Comparison of ENCODE assay signal across 8 cellular contexts in genomic region chr1:87329756-87330200, GRCh38. TPM values are rescaled to one million over a fixed set of nuclear protein-coding genes. Genes with fewer than 3 reads are reported as not detected.
DNase-seq lines count a peak whose midpoint lies in the region; ATAC-seq, FAIRE-seq and TF ChIP-seq lines count a peak whose summit lies in the region.

No MANE protein-coding gene starts in this region.

- TF ChIP-seq EP300 in A549 (IDR thresholded peaks at IDR 0.05) (no peak), esophagus muscularis mucosa (IDR thresholded peaks at IDR 0.05) (no peak)

- H3K27me3 ChIP-seq in esophagus muscularis mucosa (no peaks in the 10 kb centered on the region), osteoblast (ENCODE audit: insufficient read depth, low read length) (no peaks in the 10 kb centered on the region)

- in situ Hi-C loops in GM13977 (cut with MboI; ENCODE audit: low pct_unique_long_range_greater_than_20kb, low sequenced_read_pairs, unreplicated experiment) = loop anchor here (25.0 kb wide), 2 partner anchors 108 to 633 kb away; no protein-coding TSS in a partner anchor

- TF ChIP-seq CTCF in A549 (IDR thresholded peaks at IDR 0.05) (no peak), GM13977 (IDR thresholded peaks at IDR 0.05; ENCODE audit: extremely low read depth, insufficient read depth, missing control alignments) (no peak), esophagus muscularis mucosa (IDR thresholded peaks at IDR 0.05) (no peak), osteoblast (IDR thresholded peaks at IDR 0.05; ENCODE audit: extremely low read depth, low read depth, low read length) (no peak)

- WGBS in A549 (ENCODE audit: missing lambda C conversion rate) = 4% methylated on average over 5 of the region's 5 CpGs
- WGBS in esophagus muscularis mucosa = 0% methylated on average over 5 of the region's 5 CpGs

- no peak for TF ChIP-seq POLR2A in A549 (IDR thresholded peaks at IDR 0.05; ENCODE audit: low read length)
- no peak for TF ChIP-seq POLR2A in esophagus muscularis mucosa (IDR thresholded peaks at IDR 0.05; ENCODE audit: low read depth)

- H3K4me1 ChIP-seq in A549 = peaks cover 23% of the 10 kb centered on the region; the same call in 2 of the 3 replicates
- H3K4me1 ChIP-seq in esophagus muscularis mucosa = peaks cover 35 to 46% (median 39%) of the 10 kb centered on the region in 4 donors
- H3K4me1 ChIP-seq in osteoblast (ENCODE audit: insufficient read depth, low read length) = peaks cover 37% of the 10 kb centered on the region

- H3K4me3 ChIP-seq in A549 = peak overlapping the region; percentile 90
- H3K4me3 ChIP-seq in esophagus muscularis mucosa = peak overlapping the region; percentile 77 to 97 (median 88)
- peak overlapping the region; percentile 89 for H3K4me3 ChIP-seq in osteoblast (ENCODE audit: insufficient read depth, low read length)

- intact Hi-C loops in esophagus muscularis mucosa (cut with DNase I) = no loop called here

- H3K4me2 ChIP-seq in A549 = peak overlapping the region; percentile 95
- H3K4me2 ChIP-seq in osteoblast (ENCODE audit: insufficient read depth, low read length) = peak overlapping the region; percentile 97

- FAIRE-seq in A549 (lab: Jason Lieb, UNC) = no peak

- H3K27ac ChIP-seq in A549 = peak overlapping the region; percentile 97 to 98
- peak overlapping the region; percentile 89 to 98 (median 94) for H3K27ac ChIP-seq in esophagus muscularis mucosa (replicated peaks in 1 of 4)
- peak overlapping the region; percentile 62 for H3K27ac ChIP-seq in osteoblast (ENCODE audit: low read depth, low read length)

- H3K9me3 ChIP-seq in A549 (no peaks in the 10 kb centered on the region), esophagus muscularis mucosa (no peaks in the 10 kb centered on the region), osteoblast (ENCODE audit: low read depth, low read length) (no peaks in the 10 kb centered on the region)

- ATAC-seq in A549 = no peak

- no peak for DNase-seq in A549 (ENCODE audit: low read depth in 1 of 2, low spot score in 1 of 2)
- DNase-seq in GM13977 (ENCODE audit: low spot score) = peak; percentile 50
- DNase-seq in SW480 (ENCODE audit: low spot score) = peak; percentile 26
- no peak for DNase-seq in esophagus muscularis mucosa (ENCODE audit: extremely low spot score)
- peak; percentile 92 for DNase-seq in osteoblast (ENCODE audit: insufficient read length, low spot score, missing footprints)
- DNase-seq in mesenteric fat pad (ENCODE audit: low spot score) = no peak
- DNase-seq in HPDE6-E6E7 (ENCODE audit: extremely low spot score) = no peak
- no peak for DNase-seq in activated CD8-positive, alpha-beta memory T cell treated with anti-CD3 and anti-CD28 coated beads for 24 hours

- POLR2A ChIA-PET in A549 (lab: Yijun Ruan, JAX) = interaction anchor here (0.7 to 1.2 kb wide), 2 partner anchors 13 to 902 kb away, joined by 4 to 6 read pairs; no protein-coding TSS in a partner anchor

- peaks cover 54% of the 10 kb centered on the region for H3K79me2 ChIP-seq in osteoblast (ENCODE audit: insufficient read depth, low read length)

- CTCF ChIA-PET in A549 (lab: Yijun Ruan, JAX) = interaction anchor here (1.0 to 2.1 kb wide), 3 partner anchors 11 to 624 kb away, joined by 3 to 8 read pairs (median 4); no protein-coding TSS in a partner anchor

- TF ChIP-seq RAD21 in A549 (conservative IDR thresholded peaks at IDR 0.05 in 1 of 2, IDR thresholded peaks at IDR 0.05 in 1 of 2) = no peak

- H3K36me3 ChIP-seq in esophagus muscularis mucosa (no peaks in the 10 kb centered on the region), osteoblast (ENCODE audit: insufficient read depth, low read length) (no peaks in the 10 kb centered on the region)

- H4K20me1 ChIP-seq in osteoblast (ENCODE audit: insufficient read depth, low read length) = peaks cover 4% of the 10 kb centered on the region

- peak overlapping the region; percentile 8 for H2AFZ ChIP-seq in osteoblast (ENCODE audit: low read length)

TF ChIP-seq in A549, 52 proteins besides CTCF, POLR2A, EP300 and RAD21:
- TF ChIP-seq PBX3 (IDR thresholded peaks at IDR 0.05) (no peak), EHF (CRISPR knock-in tag; IDR thresholded peaks at IDR 0.05) (no peak), REST (IDR thresholded peaks at IDR 0.05) (no peak), ZFP36 (IDR thresholded peaks at IDR 0.05; ENCODE audit: borderline replicate concordance, partially characterized antibody) (no peak), ESRRA (IDR thresholded peaks at IDR 0.05; ENCODE audit: borderline replicate concordance, low read length) (no peak), RARB (CRISPR knock-in tag; IDR thresholded peaks at IDR 0.05) (no peak)

RNA-seq across cellular contexts. Expression of gene LMO4, which starts 1.1 kb away (rescaled TPM):
- polyA plus RNA-seq in A549 (2011; rRNA removed) (64.3 and 68.9 TPM in 2 replicates), A549 (2017; fragmentation: RNase III; extraction: RNeasy Plus Mini Kit Qiagen cat#74134 plus additional on column Dnase treatment) (54.1 to 62.2 TPM (median 54.7 TPM) in 3 replicates)
- 41.3 and 57.4 TPM in 2 replicates for polyA plus RNA-seq in A549 (2012; cell fraction: cytosol; rRNA removed)
- polyA plus RNA-seq in A549 (2012; cell fraction: nucleus; rRNA removed) = 37.2 and 37.3 TPM in 2 replicates
- 24.3 and 27.4 TPM in 2 replicates for polyA minus RNA-seq in A549 (2011; rRNA and poly(A)+ RNA removed)
- total RNA-seq in esophagus muscularis mucosa (10 to 100 TPM; 43.2 to 54.4 (median 47.7) TPM), osteoblast (61.9 and 62.8 TPM in 2 replicates), mesenteric fat pad (68.0 TPM)

Comparison
In these comparisons a context has a peak if more than half of its experiments do, and no peak if none do; other contexts are left out.
1. DNase-seq: peak in GM13977 (single experiment), SW480 (single experiment) and osteoblast (single experiment); none in A549 (0 of 2), esophagus muscularis mucosa (single experiment), mesenteric fat pad (single experiment), HPDE6-E6E7 (single experiment) and activated CD8-positive, alpha-beta memory T cell treated with anti-CD3 and anti-CD28 coated beads for 24 hours (single experiment).
2. Peak in every context shown above with its lines, with median percentiles within 50 percentile points of each other: H3K27ac ChIP-seq and H3K4me3 ChIP-seq.